24 cellular contexts compared by ENCODE assay signal in the genomic region with DNA sequence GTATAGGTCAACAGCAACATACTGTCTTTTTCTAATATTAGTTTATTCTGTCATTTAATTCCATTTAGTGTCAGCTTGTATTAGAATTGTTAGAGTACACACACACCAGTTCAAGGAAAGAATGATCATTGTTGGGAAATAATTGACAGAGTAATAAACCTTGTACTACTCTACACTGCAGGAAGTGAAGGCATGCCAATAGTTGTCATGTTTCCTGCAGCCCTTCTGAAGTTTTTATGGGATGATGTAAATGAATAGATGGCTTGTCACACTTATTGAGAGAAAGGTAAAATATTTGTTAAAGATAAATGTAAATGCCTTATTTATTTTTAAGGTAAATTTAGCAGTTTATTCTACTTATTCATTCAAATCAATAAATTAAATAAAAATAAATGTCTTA.
"Had no signal": no experiment of that assay in that cellular context is flagged by ENCODE, and none has a peak within 500 bp of the region (broad histone marks: within the 10 kb centered on the region; RNA-seq: fewer than 3 reads in every experiment).

No MANE protein-coding gene starts in this region.

- ATAC-seq: heart right ventricle; naive thymus-derived CD8-positive, alpha-beta T cell; right cardiac atrium; stimulated activated memory B cell treated with anti-CD40 and anti-IgM and Interleukin-4, amounts not matched to agents 10 μg/mL and 1 μg/mL and 100 μg/mL, for 72 hours had no signal

- FAIRE-seq: endothelial cell of umbilical vein, urothelium cell line had no signal

- DNase-seq: dermis blood vessel endothelial cell; effector memory CD4-positive, alpha-beta T cell; erythroblast; esophagus squamous epithelium; foreskin melanocyte; glutamatergic neuron; heart right ventricle; hypothalamus; immature natural killer cell; islet precursor cell; left ventricle myocardium inferior; mammary epithelial cell; mesendoderm; midbrain; naive thymus-derived CD8-positive, alpha-beta T cell; nephron progenitor cell; nucleus accumbens; sigmoid colon; spleen; stimulated activated CD4-positive, alpha-beta T cell treated with anti-CD3 and anti-CD28 coated beads, Interleukin-4, amount 100 ng/mL, for 4 hours had no signal
